Comparison of ENCODE assay signal across 9 cellular contexts in genomic region chr1:156054500-156055342, GRCh38. TPM values are rescaled to one million over a fixed set of nuclear protein-coding genes. Genes with fewer than 3 reads are reported as not detected.
DNase-seq lines count a peak whose midpoint lies in the region; ATAC-seq, FAIRE-seq and TF ChIP-seq lines count a peak whose summit lies in the region.
"Had no signal": no experiment of that assay in that cellular context is flagged by ENCODE, and none has a peak within 500 bp of the region (broad histone marks: within the 10 kb centered on the region; RNA-seq: fewer than 3 reads in every experiment).

TSS of gene LAMTOR2 (plus strand) at chr1:156054782. CDS start at chr1:156054890, 108 bp downstream.

- peaks cover 0 to 4% of the 10 kb centered on the region in 2 donors for H3K36me3 ChIP-seq in kidney (ENCODE audit: control insufficient read depth in 1 of 2, insufficient read depth in 2 of 2, low read length in 2 of 2)

- DNase-seq in AG09319 (ENCODE audit: extremely low read depth, low read depth) (peak; percentile 83), NCI-H460 (ENCODE audit: extremely low read depth, low read depth) (peak; percentile 99), cerebellar nuclear complex (lab: John Stamatoyannopoulos, UW) (peak; percentile 79 to 95), kidney (peak; percentile 99)
- DNase-seq in activated CD4-positive, CD25-positive, alpha-beta regulatory T cell treated with anti-CD3 and anti-CD28 coated beads, Interleukin-2, amount 50 U/mL, for 72 hours = peak; percentile 91
- DNase-seq in stimulated activated CD4-positive, alpha-beta T cell treated with anti-CD3 and anti-CD28 coated beads, Interleukin-15, amount 100 ng/mL, for 24 hours = peak; percentile 99

- intact Hi-C loops in kidney (cut with DNase I) = no loop called here

- peaks cover 6 to 7% of the 10 kb centered on the region in 2 donors for H3K4me1 ChIP-seq in kidney (ENCODE audit: control insufficient read depth in 1 of 2, insufficient read depth in 1 of 2, low read depth in 1 of 2, low read length in 2 of 2)

- peak; percentile 77 for ATAC-seq in GM19043 (IDR thresholded peaks at IDR 0.05; ENCODE audit: low read depth, unreplicated experiment)
- ATAC-seq in HG03378 (IDR thresholded peaks at IDR 0.05; ENCODE audit: unreplicated experiment) = peak; percentile 78

- H3K27ac ChIP-seq in kidney (ENCODE audit: low read depth in 2 of 2, low read length in 2 of 2) = peak within 1 kb of the TSS; percentile 93 to 95

- H3K4me3 ChIP-seq in kidney (ENCODE audit: low read length in 2 of 2) = peak within 1 kb of the TSS; percentile 83 to 94

- no peaks in the 10 kb centered on the region for H3K9me3 ChIP-seq in kidney (ENCODE audit: control insufficient read depth in 1 of 2, low read length in 2 of 2)

- peak within 1 kb of the TSS; percentile 86 to 95 for H3K9ac ChIP-seq in kidney (ENCODE audit: low read length in 2 of 2)

- TF ChIP-seq CTCF in AG09319 (IDR thresholded peaks at IDR 0.05; ENCODE audit: low read depth, low read length) (no peak; the same call in 1 of the 2 replicates), kidney (IDR thresholded peaks at IDR 0.05; ENCODE audit: borderline replicate concordance, extremely low read depth, insufficient read depth) (no peak)

- peak; percentile 56 for FAIRE-seq in kidney (lab: Jason Lieb, UNC)
- FAIRE-seq: colon had no signal

RNA-seq across cellular contexts. Expression of gene LAMTOR2, which starts in this region (rescaled TPM):
- 93.6 and 97.6 TPM in 2 replicates for total RNA-seq in NCI-H460 (2014; rRNA removed; shearing (Covaris generic))
- polyA plus RNA-seq in NCI-H460 (2014; cell fraction: nucleus; rRNA removed) = 64.9 and 67.9 TPM in 2 replicates
- total RNA-seq in kidney = 50.8 TPM
- 200 TPM for polyA plus RNA-seq in kidney (ENCODE audit: insufficient read depth, low read depth, low replicate concordance)

Comparison
In these comparisons a context has a peak if more than half of its experiments do, and no peak if none do; other contexts are left out.
1. Peak in every context shown above with its lines: DNase-seq, ATAC-seq, H3K4me3 ChIP-seq and H3K27ac ChIP-seq.